ENCODE assay signal across 3 cellular contexts in genomic region chr16:72437891-72438290, GRCh38.
TF ChIP-seq lines count a peak whose summit lies in the region.

No MANE protein-coding gene starts in this region.

TF ChIP-seq in HepG2, 621 proteins besides CTCF, POLR2A, EP300 and RAD21:
- TF ChIP-seq ZNF775 (CRISPR knock-in tag; IDR thresholded peaks at IDR 0.05; ENCODE audit: borderline replicate concordance): no peak
- TF ChIP-seq CEBPB (IDR thresholded peaks at IDR 0.05; ENCODE audit: borderline replicate concordance, low read depth, low read length): peak; percentile 73
- no peak for TF ChIP-seq ZNF34 (CRISPR knock-in tag; IDR thresholded peaks at IDR 0.05; ENCODE audit: borderline replicate concordance)
- peak; percentile 21; the same call in 1 of the 2 replicates for TF ChIP-seq CEBPG (CRISPR knock-in tag; IDR thresholded peaks at IDR 0.05)

TF ChIP-seq in IMR-90, 13 proteins besides CTCF, POLR2A, EP300 and RAD21:
- peak; percentile 80 for TF ChIP-seq CEBPB (IDR thresholded peaks at IDR 0.05; ENCODE audit: low read depth, low read length)
- TF ChIP-seq MAFK (IDR thresholded peaks at IDR 0.05; ENCODE audit: low read depth, low read length): no peak
TF ChIP-seq in IMR-90: peak in this region for 1.

TF ChIP-seq in K562, 482 proteins besides CTCF, POLR2A, EP300 and RAD21:
- TF ChIP-seq ZNF23 (CRISPR knock-in tag; IDR thresholded peaks at IDR 0.05) (no peak), REST (CRISPR knock-in tag; IDR thresholded peaks at IDR 0.05; ENCODE audit: low read depth) (no peak), CEBPG (CRISPR knock-in tag; IDR thresholded peaks at IDR 0.05) (no peak), CEBPG (tag; conservative IDR thresholded peaks at IDR 0.05 in 1 of 2, IDR thresholded peaks at IDR 0.05 in 1 of 2) (peak in 1 of 2 experiments; percentile 92; a peak in 3 of 4 replicates), CEBPB (tag; IDR thresholded peaks at IDR 0.05) (peak; percentile 76)
